Comparison of ENCODE assay signal across 8 cellular contexts in the genomic region with DNA sequence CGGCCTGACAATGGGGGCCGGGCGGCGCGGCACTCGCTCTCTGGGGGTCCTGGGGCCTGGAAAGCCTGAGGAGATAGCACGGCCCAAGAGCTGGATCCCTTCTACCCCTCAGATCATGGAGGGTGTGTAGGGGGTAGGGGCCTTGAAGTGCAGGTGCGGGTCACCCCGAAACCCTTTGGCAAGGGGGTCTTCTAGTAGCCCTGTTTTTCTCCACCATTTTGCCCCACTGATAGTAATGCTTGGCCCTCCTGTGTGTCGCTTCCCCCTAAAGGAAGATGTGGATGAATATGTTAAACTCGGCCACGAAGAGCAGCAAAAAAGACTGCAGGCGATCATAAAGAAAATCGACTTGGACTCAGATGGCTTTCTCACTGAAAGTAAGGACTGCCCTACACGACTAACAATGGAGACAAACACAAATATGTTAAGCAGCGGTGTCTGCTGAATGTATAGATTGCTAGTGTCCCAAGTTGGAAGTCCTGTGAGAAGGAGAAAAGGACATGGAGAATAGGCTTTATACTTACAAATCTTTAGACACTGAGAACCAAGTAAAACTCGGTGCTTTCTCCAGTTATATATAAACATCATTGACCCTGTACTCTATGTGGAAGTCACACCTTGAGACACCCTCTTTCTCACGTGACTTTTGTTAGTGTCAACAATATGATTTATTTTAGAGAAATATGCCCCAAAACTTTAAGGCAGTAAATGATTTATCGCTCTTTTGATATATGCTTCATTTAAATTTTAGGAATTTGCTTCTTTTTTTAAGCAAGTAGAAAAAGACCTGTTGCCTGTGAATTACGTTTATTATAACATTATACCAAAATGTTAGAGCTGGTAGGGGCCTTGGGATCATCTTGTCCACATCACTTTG. TPM values are rescaled to one million over a fixed set of nuclear protein-coding genes. Genes with fewer than 3 reads are reported as not detected.
DNase-seq lines count a peak whose midpoint lies in the region; FAIRE-seq and TF ChIP-seq lines count a peak whose summit lies in the region.

No MANE protein-coding gene starts in this region.

- H3K9ac ChIP-seq in mucosa of rectum (ENCODE audit: low read depth in 1 of 2, low read length in 2 of 2), result peak overlapping the region; percentile 77 to 91

- peak overlapping the region; percentile 66 to 77 for H3K27ac ChIP-seq in mucosa of rectum (ENCODE audit: low read depth in 2 of 2, low read length in 2 of 2)

- no peak for FAIRE-seq in D721Med (lab: Jason Lieb, UNC)

- no peak for DNase-seq in activated CD4-positive, alpha-beta T cell treated with anti-CD3 and anti-CD28 coated beads, Interleukin-2, amount 10 ng/mL, durations not matched to agents 24 days and 14 days
- no peak for DNase-seq in activated CD4-positive, alpha-beta T cell treated with anti-CD3 and anti-CD28 coated beads, Interleukin-2, amount 50 U/mL, for 4 hours
- DNase-seq in NCI-H69 (lab: John Stamatoyannopoulos, UW) (peak; percentile 39), cerebellar cortex (ENCODE audit: low spot score) (peak; percentile 27), D721Med (ENCODE audit: insufficient read length, low spot score) (no peak), mucosa of gallbladder (ENCODE audit: low spot score) (no peak), GM13977 (ENCODE audit: low spot score) (no peak)

- TF ChIP-seq CTCF in D721Med (IDR thresholded peaks at IDR 0.05; ENCODE audit: insufficient read depth, missing control alignments) (no peak), GM13977 (IDR thresholded peaks at IDR 0.05; ENCODE audit: extremely low read depth, insufficient read depth, missing control alignments) (no peak)

- peak overlapping the region; percentile 81 for H3K4me3 Mint-ChIP-seq in activated CD4-positive, alpha-beta T cell treated with anti-CD3 and anti-CD28 coated beads, Interleukin-2, amount 10 ng/mL, durations not matched to agents 24 days and 14 days

- peaks cover 9 to 11% of the 10 kb centered on the region in 2 donors for H3K4me1 ChIP-seq in mucosa of rectum (ENCODE audit: control insufficient read depth in 2 of 2, insufficient read depth in 2 of 2, low read length in 2 of 2)

- H3K9me3 Mint-ChIP-seq in activated CD4-positive, alpha-beta T cell treated with anti-CD3 and anti-CD28 coated beads, Interleukin-2, amount 10 ng/mL, durations not matched to agents 24 days and 14 days, result no peaks in the 10 kb centered on the region

- H3K4me3 ChIP-seq in mucosa of rectum (ENCODE audit: low read length in 2 of 2), result peak overlapping the region; percentile 70 to 89

- H3K36me3 Mint-ChIP-seq in activated CD4-positive, alpha-beta T cell treated with anti-CD3 and anti-CD28 coated beads, Interleukin-2, amount 10 ng/mL, durations not matched to agents 24 days and 14 days (ENCODE audit: low read depth), result peaks cover 27% of the 10 kb centered on the region

- H3K27me3 Mint-ChIP-seq in activated CD4-positive, alpha-beta T cell treated with anti-CD3 and anti-CD28 coated beads, Interleukin-2, amount 10 ng/mL, durations not matched to agents 24 days and 14 days, result peaks cover 10% of the 10 kb centered on the region

- peaks cover 9 to 10% of the 10 kb centered on the region in 2 donors for H3K36me3 ChIP-seq in mucosa of rectum (ENCODE audit: control insufficient read depth in 2 of 2, insufficient read depth in 2 of 2, low read length in 2 of 2)

- peak overlapping the region; percentile 50 for H3K27ac Mint-ChIP-seq in activated CD4-positive, alpha-beta T cell treated with anti-CD3 and anti-CD28 coated beads, Interleukin-2, amount 10 ng/mL, durations not matched to agents 24 days and 14 days

- in situ Hi-C loops in GM13977 (cut with MboI; ENCODE audit: low pct_unique_long_range_greater_than_20kb, low sequenced_read_pairs, unreplicated experiment), result no loop called here

- H3K4me1 Mint-ChIP-seq in activated CD4-positive, alpha-beta T cell treated with anti-CD3 and anti-CD28 coated beads, Interleukin-2, amount 10 ng/mL, durations not matched to agents 24 days and 14 days, result peaks cover 28% of the 10 kb centered on the region

- no peaks in the 10 kb centered on the region for H3K9me3 ChIP-seq in mucosa of rectum (ENCODE audit: control insufficient read depth in 2 of 2, low read length in 2 of 2)

- no peaks in the 10 kb centered on the region for H3K27me3 ChIP-seq in mucosa of rectum (ENCODE audit: control insufficient read depth in 2 of 2, insufficient read depth in 2 of 2, low read length in 2 of 2)

- intact Hi-C loops in activated CD4-positive, alpha-beta T cell treated with anti-CD3 and anti-CD28 coated beads, Interleukin-2, amount 10 ng/mL, durations not matched to agents 24 days and 14 days (cut with micrococcal nuclease), result loop anchor here (5.0 kb wide), 1 partner anchor 65 kb away; a partner anchor contains a TSS

RNA-seq across cellular contexts. Expression of a gene that starts 0.8 kb away (rescaled TPM):
- total RNA-seq in activated CD4-positive, alpha-beta T cell treated with anti-CD3 and anti-CD28 coated beads, Interleukin-2, amount 10 ng/mL, durations not matched to agents 24 days and 14 days, result 35.1 and 40.5 TPM in 2 replicates
- 34.3 TPM for total RNA-seq in mucosa of gallbladder

RNA-seq across cellular contexts. Expression of a gene that starts 27.2 kb away (rescaled TPM):
- 24.3 and 31.0 TPM in 2 replicates for total RNA-seq in activated CD4-positive, alpha-beta T cell treated with anti-CD3 and anti-CD28 coated beads, Interleukin-2, amount 10 ng/mL, durations not matched to agents 24 days and 14 days
- 20.7 TPM for total RNA-seq in mucosa of gallbladder

Comparison
In these comparisons a context has a peak if more than half of its experiments do, and no peak if none do; other contexts are left out.
1. DNase-seq: peak in NCI-H69 (single experiment) and cerebellar cortex (single experiment); none in activated CD4-positive, alpha-beta T cell treated with anti-CD3 and anti-CD28 coated beads, Interleukin-2, amount 10 ng/mL, durations not matched to agents 24 days and 14 days (single experiment), activated CD4-positive, alpha-beta T cell treated with anti-CD3 and anti-CD28 coated beads, Interleukin-2, amount 50 U/mL, for 4 hours (0 of 2), D721Med (single experiment), mucosa of gallbladder (single experiment) and GM13977 (single experiment).